In the genomic region with DNA sequence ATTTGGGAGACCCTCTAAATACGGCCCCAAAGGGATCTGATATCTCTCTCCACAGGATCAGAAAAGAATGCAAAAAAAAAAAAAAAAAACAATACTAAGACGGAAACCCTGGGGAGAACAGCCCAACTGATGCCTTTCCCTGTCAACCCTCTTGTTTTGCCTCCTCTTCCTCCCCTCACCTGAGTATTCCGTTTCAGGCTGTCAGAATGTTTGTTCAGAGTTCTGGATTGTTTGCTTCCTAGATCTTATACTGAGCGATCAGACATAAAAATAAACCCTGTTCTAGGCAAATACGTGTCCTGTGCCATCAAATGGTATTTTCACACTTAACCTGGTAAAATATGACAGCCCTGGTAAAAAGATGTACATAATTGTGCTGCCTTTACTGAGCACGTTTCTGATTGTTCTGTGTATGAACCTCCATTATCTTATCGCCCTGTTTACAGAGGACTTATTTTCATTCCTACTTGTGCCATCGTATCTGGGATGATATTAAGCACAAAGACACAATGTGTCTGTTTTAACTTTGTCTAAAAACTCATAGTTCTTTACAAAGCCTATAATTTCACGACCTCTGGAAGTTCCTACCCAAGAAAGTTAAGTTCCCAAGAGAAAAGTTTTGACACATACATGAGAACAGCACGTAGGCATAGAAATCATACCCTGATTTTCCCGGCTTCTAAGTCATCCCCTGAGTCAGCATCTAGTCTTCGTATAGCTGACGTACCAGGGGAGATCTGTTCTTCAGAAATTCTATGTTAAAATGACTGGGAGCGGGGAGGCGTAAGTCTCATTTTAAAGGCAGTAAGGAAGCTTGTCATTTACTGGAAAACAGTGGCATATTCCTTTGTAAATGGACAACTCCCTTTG, we compare ENCODE assay signal across 9 cellular contexts. TPM values are rescaled to one million over a fixed set of nuclear protein-coding genes. Genes with fewer than 3 reads are reported as not detected.
DNase-seq lines count a peak whose midpoint lies in the region; ATAC-seq and TF ChIP-seq lines count a peak whose summit lies in the region.
"Had no signal": no experiment of that assay in that cellular context is flagged by ENCODE, and none has a peak within 500 bp of the region (broad histone marks: within the 10 kb centered on the region; RNA-seq: fewer than 3 reads in every experiment).

No MANE protein-coding gene starts in this region.

- no peak for TF ChIP-seq CTCF in cardiac muscle cell (IDR thresholded peaks at IDR 0.05; ENCODE audit: low read depth, low read length)
- TF ChIP-seq CTCF in upper lobe of right lung (IDR thresholded peaks at IDR 0.05), result no peak

- ATAC-seq in Right ventricle myocardium superior (ENCODE audit: poor library complexity), result no peak
- ATAC-seq in upper lobe of right lung, result no peak
- no peak for ATAC-seq in GM19395 (IDR thresholded peaks at IDR 0.05; ENCODE audit: unreplicated experiment)
- ATAC-seq in GM18498 (IDR thresholded peaks at IDR 0.05; ENCODE audit: unreplicated experiment), result no peak

- intact Hi-C loops in Right ventricle myocardium superior (cut with DNase I), result loop anchor here (5.0 to 10.0 kb wide), 2 partner anchors 38 to 54 kb away; no protein-coding TSS in a partner anchor
- intact Hi-C loops in upper lobe of right lung (cut with DNase I), result no loop called here

- H2BK12ac ChIP-seq in mesenchymal stem cell (ENCODE audit: low read length in 2 of 2), result peak overlapping the region; percentile 70 to 84

- H2AK5ac ChIP-seq in mesenchymal stem cell (ENCODE audit: low read length, severe bottlenecking), result peak overlapping the region; percentile 98

- H3K23ac ChIP-seq in mesenchymal stem cell (ENCODE audit: low read length in 2 of 2), result no peak overlapping the region

- H4K8ac ChIP-seq in mesenchymal stem cell (ENCODE audit: low read length), result peak overlapping the region; percentile 96

- peak overlapping the region; percentile 97 for H2BK15ac ChIP-seq in mesenchymal stem cell (ENCODE audit: low read depth, poor library complexity, severe bottlenecking)

- no peaks in the 10 kb centered on the region for H3K9me3 ChIP-seq in cardiac muscle cell (ENCODE audit: low read depth)
- H3K9me3 ChIP-seq in mesenchymal stem cell (ENCODE audit: control insufficient read depth, low read length), result no peaks in the 10 kb centered on the region
- no peaks in the 10 kb centered on the region for H3K9me3 ChIP-seq in upper lobe of right lung
- H3K9me3 ChIP-seq: BLaER1 had no signal

- H3K36me3 ChIP-seq in cardiac muscle cell (no peaks in the 10 kb centered on the region), mesenchymal stem cell (ENCODE audit: control insufficient read depth in 1 of 2, insufficient read depth in 2 of 2, low read depth in 1 of 2, low read length in 2 of 2) (peaks cover 0 to 18% of the 10 kb centered on the region in 2 experiments), upper lobe of right lung (no peaks in the 10 kb centered on the region)
- H3K36me3 ChIP-seq: BLaER1 had no signal

- H2BK120ac ChIP-seq in mesenchymal stem cell (ENCODE audit: low read depth, low read length), result peak overlapping the region; percentile 95

- DNase-seq in cardiac muscle cell (ENCODE audit: low read depth in 1 of 2, low spot score in 1 of 2) (peak in 1 of 2 donors; percentile 92), Right ventricle myocardium superior (no peak), brain pericyte (ENCODE audit: low read depth, low spot score) (peak; percentile 65), mesenchymal stem cell (peak; percentile 85), upper lobe of right lung (no peak), AG08395 (ENCODE audit: low spot score) (no peak)

- H3K4me2 ChIP-seq in mesenchymal stem cell (ENCODE audit: low read length, poor library complexity, severe bottlenecking), result no peak overlapping the region
- H3K4me2 ChIP-seq: BLaER1 had no signal

- no peak overlapping the region for H2AFZ ChIP-seq in mesenchymal stem cell (ENCODE audit: low read depth, low read length)

- H3K27me3 ChIP-seq in cardiac muscle cell (no peaks in the 10 kb centered on the region), mesenchymal stem cell (ENCODE audit: control insufficient read depth in 1 of 2, insufficient read depth in 1 of 2, low read length in 2 of 2) (no peaks in the 10 kb centered on the region), upper lobe of right lung (no peaks in the 10 kb centered on the region)
- H3K27me3 ChIP-seq: BLaER1 had no signal

- peak overlapping the region; percentile 94 for H4K91ac ChIP-seq in mesenchymal stem cell (ENCODE audit: low read length)

- H3K27ac ChIP-seq in cardiac muscle cell, result peak overlapping the region; percentile 17
- peak overlapping the region; percentile 100 for H3K27ac ChIP-seq in mesenchymal stem cell (ENCODE audit: low read length, poor library complexity, severe bottlenecking)
- H3K27ac ChIP-seq in upper lobe of right lung, result peak overlapping the region; percentile 90

- H2BK5ac ChIP-seq in mesenchymal stem cell (ENCODE audit: low read depth, low read length, poor library complexity, severe bottlenecking), result peak overlapping the region; percentile 86

- no peak overlapping the region for H3K4me3 ChIP-seq in cardiac muscle cell
- peak overlapping the region in 1 of 2 experiments; percentile 66 for H3K4me3 ChIP-seq in mesenchymal stem cell (ENCODE audit: insufficient read depth in 1 of 2, low read depth in 1 of 2, low read length in 2 of 2)
- H3K4me3 ChIP-seq in upper lobe of right lung, result peak overlapping the region; percentile 42
- H3K4me3 ChIP-seq: BLaER1 had no signal

- H3K14ac ChIP-seq in mesenchymal stem cell (ENCODE audit: low read length in 2 of 2), result peak overlapping the region in 1 of 2 experiments; percentile 85

- WGBS in mesenchymal stem cell, result 61% methylated on average over 15 of the region's 15 CpGs

- H3K9ac ChIP-seq in mesenchymal stem cell (ENCODE audit: low read length), result peak overlapping the region; percentile 87
- H3K9ac ChIP-seq: BLaER1 had no signal

- H3K18ac ChIP-seq in mesenchymal stem cell (ENCODE audit: low read depth in 1 of 2, low read length in 2 of 2), result peak overlapping the region; percentile 92 to 98

- H3K4ac ChIP-seq in mesenchymal stem cell (ENCODE audit: low read depth in 1 of 2, low read length in 2 of 2), result peak overlapping the region; percentile 71 to 99

- H3K4me1 ChIP-seq in cardiac muscle cell (ENCODE audit: low read depth) (peaks cover 11% of the 10 kb centered on the region), mesenchymal stem cell (ENCODE audit: control insufficient read depth, insufficient read depth, low read depth, low read length) (peaks cover 19% of the 10 kb centered on the region), upper lobe of right lung (peaks cover 51% of the 10 kb centered on the region)

- peaks cover 8% of the 10 kb centered on the region for H3K79me1 ChIP-seq in mesenchymal stem cell (replicated peaks; ENCODE audit: low read length, poor library complexity, severe bottlenecking)

RNA-seq across cellular contexts. Expression of a gene that starts 0.9 kb away (rescaled TPM):
- total RNA-seq in cardiac muscle cell, result 22.5 and 35.9 TPM in 2 replicates
- 12.9 and 20.1 TPM in 2 replicates for polyA plus RNA-seq in cardiac muscle cell
- 89.6 TPM for total RNA-seq in Right ventricle myocardium superior
- 42.0 TPM for polyA plus RNA-seq in mesenchymal stem cell (2013, experiment 1 of 2)
- 39.5 TPM for polyA plus RNA-seq in mesenchymal stem cell (2013, experiment 2 of 2)
- 118 TPM for total RNA-seq in upper lobe of right lung

Comparison
In these comparisons a context has a peak if more than half of its experiments do, and no peak if none do; other contexts are left out.
1. DNase-seq: peak in brain pericyte (single experiment) and mesenchymal stem cell (single experiment); none in Right ventricle myocardium superior (single experiment), upper lobe of right lung (single experiment) and AG08395 (single experiment).
2. H3K27ac ChIP-seq: peak in every context shown above with its lines; median percentile 100 in mesenchymal stem cell; 90 in upper lobe of right lung; 17 in cardiac muscle cell.